In genomic region chr20:47847220-47847619, GRCh38 we compare ENCODE assay signal across 6 cellular contexts.
DNase-seq lines count a peak whose midpoint lies in the region; FAIRE-seq and TF ChIP-seq lines count a peak whose summit lies in the region.
"Not testable (repeated sequence)": the region's sequence is repeated elsewhere in the genome, so short reads cannot be mapped to it uniquely, and the experiment has no call there.

No MANE protein-coding gene starts in this region.

- H3K27ac Mint-ChIP-seq in astrocyte (ENCODE audit: unreplicated experiment), result peak overlapping the region; percentile 19
- H3K27ac Mint-ChIP-seq in glutamatergic neuron (ENCODE audit: unreplicated experiment), result peak overlapping the region; percentile 39

- POLR2A ChIA-PET in RWPE1 (lab: Yijun Ruan, JAX; ENCODE audit: low non-redundant PET), result not testable (repeated sequence)

- not testable (repeated sequence) for H4K20me1 ChIP-seq in BLaER1; astrocyte (ENCODE audit: insufficient read depth, low read length)

- H3K27me3 Mint-ChIP-seq in astrocyte (ENCODE audit: low read depth, unreplicated experiment) (peaks cover 28% of the 10 kb centered on the region), glutamatergic neuron (ENCODE audit: unreplicated experiment) (peaks cover 15% of the 10 kb centered on the region)

- H4K91ac ChIP-seq in mesenchymal stem cell (ENCODE audit: low read length), result peak overlapping the region; percentile 18

- 74% methylated on average over 7 of the region's 7 CpGs for WGBS in mesenchymal stem cell

- not testable (repeated sequence) for H3K4me3 ChIP-seq in BLaER1; astrocyte (ENCODE audit: insufficient read depth, low read depth, low read length); mesenchymal stem cell (ENCODE audit: insufficient read depth in 1 of 2, low read depth in 1 of 2, low read length in 2 of 2)

- not testable (repeated sequence) for H2AFZ ChIP-seq in astrocyte (ENCODE audit: low read depth, low read length); mesenchymal stem cell (ENCODE audit: low read depth, low read length)

- H2BK5ac ChIP-seq in mesenchymal stem cell (ENCODE audit: low read depth, low read length, poor library complexity, severe bottlenecking), result not testable (repeated sequence)

- not testable (repeated sequence) for H2AK5ac ChIP-seq in mesenchymal stem cell (ENCODE audit: low read length, severe bottlenecking)

- H3K4me3 Mint-ChIP-seq in astrocyte (ENCODE audit: unreplicated experiment); glutamatergic neuron (ENCODE audit: unreplicated experiment): not testable (repeated sequence)

- not testable (repeated sequence) for H3K23ac ChIP-seq in mesenchymal stem cell (ENCODE audit: low read length in 2 of 2)

- peaks cover 56% of the 10 kb centered on the region for H3K4me1 ChIP-seq in BLaER1
- H3K4me1 ChIP-seq in astrocyte (ENCODE audit: insufficient read depth, low read length); mesenchymal stem cell (ENCODE audit: control insufficient read depth, insufficient read depth, low read depth, low read length): not testable (repeated sequence)

- not testable (repeated sequence) for H3K27ac ChIP-seq in BLaER1; astrocyte (ENCODE audit: low read depth, low read length); mesenchymal stem cell (ENCODE audit: low read length, poor library complexity, severe bottlenecking)
- H3K27ac ChIP-seq in RWPE1, result peak overlapping the region; percentile 100

- H3K9me3 ChIP-seq in BLaER1; astrocyte (ENCODE audit: insufficient read depth, low read depth, low read length); mesenchymal stem cell (ENCODE audit: control insufficient read depth, low read length): not testable (repeated sequence)

- H3K4me2 ChIP-seq in BLaER1, result peak overlapping the region; percentile 62
- H3K4me2 ChIP-seq in astrocyte (ENCODE audit: low read length); mesenchymal stem cell (ENCODE audit: low read length, poor library complexity, severe bottlenecking): not testable (repeated sequence)

- not testable (repeated sequence) for H3K14ac ChIP-seq in mesenchymal stem cell (ENCODE audit: low read length in 2 of 2)

- CTCF ChIA-PET in RWPE1 (lab: Yijun Ruan, JAX), result interaction anchor here (0.6 kb wide), 1 partner anchor 703 kb away, joined by 3 read pairs; no protein-coding TSS in a partner anchor

- not testable (repeated sequence) for FAIRE-seq in astrocyte (lab: Jason Lieb, UNC)

- not testable (repeated sequence) for H3K9ac ChIP-seq in BLaER1; astrocyte (ENCODE audit: low read length); mesenchymal stem cell (ENCODE audit: low read length)

- not testable (repeated sequence) for H3K18ac ChIP-seq in mesenchymal stem cell (ENCODE audit: low read depth in 1 of 2, low read length in 2 of 2)

- TF ChIP-seq CTCF in RWPE1 (conservative IDR thresholded peaks at IDR 0.05; ENCODE audit: low read depth); astrocyte (IDR thresholded peaks at IDR 0.05; ENCODE audit: insufficient read depth, low read depth, low read length); glutamatergic neuron (IDR thresholded peaks at IDR 0.05; ENCODE audit: partially characterized antibody, unreplicated experiment): not testable (repeated sequence)

- H3K79me2 ChIP-seq in astrocyte (ENCODE audit: insufficient read depth, low read length), result not testable (repeated sequence)

- H3K36me3 ChIP-seq in BLaER1; astrocyte (ENCODE audit: insufficient read depth, low read length); mesenchymal stem cell (ENCODE audit: control insufficient read depth in 1 of 2, insufficient read depth in 2 of 2, low read depth in 1 of 2, low read length in 2 of 2): not testable (repeated sequence)

- not testable (repeated sequence) for H4K8ac ChIP-seq in mesenchymal stem cell (ENCODE audit: low read length)

- H3K36me3 Mint-ChIP-seq in astrocyte (ENCODE audit: low read depth, unreplicated experiment); glutamatergic neuron (ENCODE audit: unreplicated experiment): not testable (repeated sequence)

- H3K4me1 Mint-ChIP-seq in astrocyte (ENCODE audit: low read depth, unreplicated experiment), result not testable (repeated sequence)
- peaks cover 35% of the 10 kb centered on the region for H3K4me1 Mint-ChIP-seq in glutamatergic neuron (ENCODE audit: low read depth, unreplicated experiment)

- H2BK120ac ChIP-seq in mesenchymal stem cell (ENCODE audit: low read depth, low read length), result not testable (repeated sequence)

- H3K4ac ChIP-seq in mesenchymal stem cell (ENCODE audit: low read depth in 1 of 2, low read length in 2 of 2), result not testable (repeated sequence)

- not testable (repeated sequence) for H2BK15ac ChIP-seq in mesenchymal stem cell (ENCODE audit: low read depth, poor library complexity, severe bottlenecking)

- not testable (repeated sequence) for H3K79me1 ChIP-seq in mesenchymal stem cell (replicated peaks; ENCODE audit: low read length, poor library complexity, severe bottlenecking)

- H2BK12ac ChIP-seq in mesenchymal stem cell (ENCODE audit: low read length in 2 of 2), result not testable (repeated sequence)

- not testable (repeated sequence) for H3K27me3 ChIP-seq in BLaER1; astrocyte (ENCODE audit: insufficient read depth, low read length)
- H3K27me3 ChIP-seq in mesenchymal stem cell (ENCODE audit: control insufficient read depth in 1 of 2, insufficient read depth in 1 of 2, low read length in 2 of 2), result peaks cover 42 to 67% of the 10 kb centered on the region in 2 experiments

- not testable (repeated sequence) for H3K9me3 Mint-ChIP-seq in astrocyte (ENCODE audit: unreplicated experiment); glutamatergic neuron (ENCODE audit: unreplicated experiment)

- peak; percentile 68 for DNase-seq in NCI-H2171 treated with DMSO at 0.1 percent for 48 hours (lab: John Stamatoyannopoulos, UW)
- not testable (repeated sequence) for DNase-seq in RWPE1 (ENCODE audit: low spot score); astrocyte (ENCODE audit: low read depth); glutamatergic neuron; mesenchymal stem cell
